7 cellular contexts compared by ENCODE assay signal in genomic region chr1:41416552-41417334, GRCh38. TPM values are rescaled to one million over a fixed set of nuclear protein-coding genes. Genes with fewer than 3 reads are reported as not detected.
DNase-seq lines count a peak whose midpoint lies in the region; ATAC-seq and TF ChIP-seq lines count a peak whose summit lies in the region.

No MANE protein-coding gene starts in this region.

- H3K4me3 Mint-ChIP-seq in brain (peak overlapping the region in 2 of 5 experiments; percentile 42 to 56), immature natural killer cell (no peak overlapping the region)

- no peak for ATAC-seq in HG03045 (IDR thresholded peaks at IDR 0.05; ENCODE audit: unreplicated experiment)

- H3K36me3 Mint-ChIP-seq in brain (no peaks in the 10 kb centered on the region), immature natural killer cell (no peaks in the 10 kb centered on the region)

- peaks cover 0 to 8% (median 0%) of the 10 kb centered on the region in 5 experiments for H3K9me3 Mint-ChIP-seq in brain
- no peaks in the 10 kb centered on the region for H3K9me3 Mint-ChIP-seq in immature natural killer cell

- DNase-seq in NCI-H1694 (lab: John Stamatoyannopoulos, UW) (peak; percentile 20), UCSD-AML1 (lab: John Stamatoyannopoulos, UW; ENCODE audit: unreplicated experiment) (peak; percentile 58), immature natural killer cell (peak; percentile 61 to 71 (median 66))
- peak; percentile 25 to 42 for DNase-seq in stimulated activated CD4-positive, alpha-beta T cell treated with anti-CD3 and anti-CD28 coated beads, Interleukin-15, amount 100 ng/mL, for 48 hours (ENCODE audit: low read depth in 2 of 2)

- H3K4me1 Mint-ChIP-seq in brain (peaks cover 76% of the 10 kb centered on the region), immature natural killer cell (peaks cover 0 to 1% of the 10 kb centered on the region in 2 donors)

- peak overlapping the region; percentile 76 to 95 (median 87) for H3K27ac Mint-ChIP-seq in brain
- no peak overlapping the region for H3K27ac Mint-ChIP-seq in immature natural killer cell

- H3K27me3 Mint-ChIP-seq in brain (peaks cover 20% of the 10 kb centered on the region), immature natural killer cell (ENCODE audit: low read depth in 3 of 3) (peaks cover 0 to 6% (median 1%) of the 10 kb centered on the region in 3 donors)

- TF ChIP-seq CTCF in GM12874 (IDR thresholded peaks at IDR 0.05; ENCODE audit: insufficient read depth, low read depth, low read length), result peak; percentile 96
- TF ChIP-seq CTCF in brain (conservative IDR thresholded peaks at IDR 0.05), result peak; percentile 91 to 98

RNA-seq across cellular contexts. Expression of gene FOXO6, which starts 55.5 kb away (rescaled TPM):
- polyA plus RNA-seq in brain (ENCODE audit: insufficient read depth, low read depth, low replicate concordance) (8.1 TPM), immature natural killer cell (not detected)

Comparison
In these comparisons a context has a peak if more than half of its experiments do, and no peak if none do; other contexts are left out.
1. H3K27ac Mint-ChIP-seq: peak in brain (5 of 5); none in immature natural killer cell (0 of 6).
2. Peak in every context shown above with its lines, with median percentiles within 50 percentile points of each other: DNase-seq.